Comparison of ENCODE assay signal across 10 cellular contexts in the genomic region with DNA sequence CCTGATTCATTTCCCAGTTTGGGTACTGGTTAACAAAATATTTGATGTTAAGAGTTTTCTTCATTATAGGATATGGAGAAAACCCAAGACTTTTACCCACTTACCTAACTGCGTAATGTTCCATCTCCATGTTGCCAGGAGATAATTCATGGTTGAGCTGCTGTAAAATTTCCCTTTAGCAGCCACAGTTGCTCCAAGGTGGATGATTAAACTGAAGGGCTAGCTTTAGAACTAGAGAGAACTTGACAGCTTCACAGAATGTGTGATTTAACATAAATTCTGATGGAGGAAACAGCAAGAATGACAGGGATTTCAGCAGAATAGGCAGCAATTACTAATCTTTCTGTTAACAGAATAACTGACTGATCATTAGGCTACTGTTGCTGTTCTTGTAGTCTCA.
"Had no signal": no experiment of that assay in that cellular context is flagged by ENCODE, and none has a peak within 500 bp of the region (broad histone marks: within the 10 kb centered on the region; RNA-seq: fewer than 3 reads in every experiment).

No MANE protein-coding gene starts in this region.

- H3K9me3 Mint-ChIP-seq: GM23338, H9, HFFc6 had no signal

- H3K27ac Mint-ChIP-seq: GM23338, H9, HFFc6 had no signal

- DNase-seq: GM23248, GOT3, H7, H9, HCEC 1CT, HFFc6 had no signal

- ATAC-seq: GM23338, HCT116 had no signal

- H3K4me1 Mint-ChIP-seq: GM23338, H9 had no signal

- FAIRE-seq: H1, H54 had no signal

- H3K4me3 Mint-ChIP-seq: GM23338, H9, HFFc6 had no signal
